ENCODE assay signal across 36 cellular contexts in genomic region chr14:45038256-45038655, GRCh38.
"Had no signal": no experiment of that assay in that cellular context is flagged by ENCODE, and none has a peak within 500 bp of the region (broad histone marks: within the 10 kb centered on the region; RNA-seq: fewer than 3 reads in every experiment).

No MANE protein-coding gene starts in this region.

- H3K4me1 Mint-ChIP-seq: activated B cell treated with CpG ODN at 0.5 μM for 24 hours; activated CD4-positive, alpha-beta T cell treated with anti-CD3 and anti-CD28 coated beads, Interleukin-2, amount 10 ng/mL, durations not matched to agents 24 days and 14 days; activated naive CD8-positive, alpha-beta T cell treated with anti-CD3 and anti-CD28 coated beads for 36 hours; activated T-helper 17 cell treated with anti-CD3 and anti-CD28 coated beads, Interleukin-2, amount 50 U/mL, for 72 hours; brain; central memory CD8-positive, alpha-beta T cell; T-cell; T-helper 17 cell had no signal

- H3K4me3 Mint-ChIP-seq: activated B cell treated with CpG ODN at 0.5 μM for 24 hours; activated CD4-positive, alpha-beta memory T cell treated with anti-CD3 and anti-CD28 coated beads for 36 hours; activated CD4-positive, alpha-beta T cell treated with anti-CD3 and anti-CD28 coated beads, Interleukin-2, amount 10 ng/mL, durations not matched to agents 24 days and 14 days; activated CD8-positive, alpha-beta T cell treated with anti-CD3 and anti-CD28 coated beads for 36 hours; activated naive CD4-positive, alpha-beta T cell treated with anti-CD3 and anti-CD28 coated beads for 36 hours; activated naive CD8-positive, alpha-beta T cell treated with anti-CD3 and anti-CD28 coated beads for 36 hours; activated T-cell treated with anti-CD3 and anti-CD28 coated beads, Interleukin-2, amount 50 U/mL, for 4 hours; activated T-cell treated with anti-CD3 and anti-CD28 coated beads, Interleukin-2, amount 50 U/mL, for 72 hours; activated T-helper 1 cell treated with anti-CD3 and anti-CD28 coated beads, Interleukin-12 subunit alpha, Interleukin-12 subunit beta, Interleukin-2, Interleukin-4 antibody, amounts not matched to agents 30 ng/mL and 10 ng/mL and 1 ng/mL, durations not matched to agents 14 hours and 24 hours and 36 hours; activated T-helper 17 cell treated with anti-CD3 and anti-CD28 coated beads, Interleukin-2, amount 50 U/mL, for 72 hours; brain; central memory CD8-positive, alpha-beta T cell; T-cell; T-helper 17 cell had no signal

- H3K9me3 Mint-ChIP-seq: activated CD4-positive, alpha-beta memory T cell treated with anti-CD3 and anti-CD28 coated beads for 36 hours; activated CD8-positive, alpha-beta T cell treated with anti-CD3 and anti-CD28 coated beads for 36 hours; activated naive CD4-positive, alpha-beta T cell treated with anti-CD3 and anti-CD28 coated beads for 36 hours; activated naive CD4-positive, alpha-beta T cell treated with anti-CD3 and anti-CD28 coated beads, Interleukin-2, amount 50 U/mL, for 72 hours; activated naive CD8-positive, alpha-beta T cell treated with anti-CD3 and anti-CD28 coated beads for 36 hours; activated T-cell treated with anti-CD3 and anti-CD28 coated beads, Interleukin-2, amount 50 U/mL, for 4 hours; activated T-cell treated with anti-CD3 and anti-CD28 coated beads, Interleukin-2, amount 50 U/mL, for 72 hours; activated T-helper 17 cell treated with anti-CD3 and anti-CD28 coated beads, Interleukin-2, amount 50 U/mL, for 72 hours; central memory CD8-positive, alpha-beta T cell; T-cell had no signal

- H3K4me3 ChIP-seq: adrenal gland, ascending aorta, cardiac muscle cell had no signal

- H3K27ac ChIP-seq: adrenal gland, ascending aorta, cardiac muscle cell, VCaP had no signal

- H3K4me1 ChIP-seq: adrenal gland, ascending aorta had no signal

- H3K27ac Mint-ChIP-seq: activated B cell treated with CpG ODN at 0.5 μM for 24 hours; activated CD4-positive, alpha-beta memory T cell treated with anti-CD3 and anti-CD28 coated beads for 36 hours; activated CD4-positive, alpha-beta T cell treated with anti-CD3 and anti-CD28 coated beads, Interleukin-2, amount 10 ng/mL, durations not matched to agents 24 days and 14 days; activated CD8-positive, alpha-beta T cell treated with anti-CD3 and anti-CD28 coated beads for 36 hours; activated naive CD4-positive, alpha-beta T cell treated with anti-CD3 and anti-CD28 coated beads for 36 hours; activated naive CD4-positive, alpha-beta T cell treated with anti-CD3 and anti-CD28 coated beads, Interleukin-2, amount 50 U/mL, for 72 hours; activated naive CD8-positive, alpha-beta T cell treated with anti-CD3 and anti-CD28 coated beads for 36 hours; activated T-cell treated with anti-CD3 and anti-CD28 coated beads, Interleukin-2, amount 50 U/mL, for 72 hours; activated T-helper 1 cell treated with anti-CD3 and anti-CD28 coated beads, Interleukin-12 subunit alpha, Interleukin-12 subunit beta, Interleukin-2, Interleukin-4 antibody, amounts not matched to agents 30 ng/mL and 10 ng/mL and 1 ng/mL, durations not matched to agents 14 hours and 24 hours and 36 hours; activated T-helper 17 cell treated with anti-CD3 and anti-CD28 coated beads, Interleukin-2, amount 50 U/mL, for 72 hours; brain; T-cell; T-helper 17 cell had no signal

- H3K27me3 Mint-ChIP-seq: activated B cell treated with CpG ODN at 0.5 μM for 24 hours; activated CD4-positive, alpha-beta memory T cell treated with anti-CD3 and anti-CD28 coated beads for 36 hours; activated CD4-positive, alpha-beta T cell treated with anti-CD3 and anti-CD28 coated beads, Interleukin-2, amount 10 ng/mL, durations not matched to agents 24 days and 14 days; activated CD8-positive, alpha-beta T cell treated with anti-CD3 and anti-CD28 coated beads for 36 hours; activated naive CD8-positive, alpha-beta T cell treated with anti-CD3 and anti-CD28 coated beads for 36 hours; activated T-helper 17 cell treated with anti-CD3 and anti-CD28 coated beads, Interleukin-2, amount 50 U/mL, for 72 hours; brain; central memory CD8-positive, alpha-beta T cell; T-cell; T-helper 17 cell had no signal

- H3K27me3 ChIP-seq: adrenal gland, ascending aorta, cardiac muscle cell had no signal

- FAIRE-seq: bronchial epithelial cell, TTC549 had no signal

- H3K9me3 ChIP-seq: adrenal gland, ascending aorta had no signal

- DNase-seq: activated B cell treated with CpG ODN at 0.5 μM for 24 hours; activated CD4-positive, alpha-beta memory T cell treated with anti-CD3 and anti-CD28 coated beads for 36 hours; activated CD4-positive, alpha-beta T cell treated with anti-CD3 and anti-CD28 coated beads for 4 hours; activated CD4-positive, alpha-beta T cell treated with anti-CD3 and anti-CD28 coated beads, Interleukin-2, amount 50 U/mL, for 1 hour; activated CD4-positive, alpha-beta T cell treated with anti-CD3 and anti-CD28 coated beads, Interleukin-2, amount 50 U/mL, for 4 hours; activated CD4-positive, CD25-positive, alpha-beta regulatory T cell treated with anti-CD3 and anti-CD28 coated beads, Interleukin-2, amount 50 U/mL, for 72 hours; activated CD8-positive, alpha-beta memory T cell treated with anti-CD3 and anti-CD28 coated beads, Interleukin-2, amount 50 U/mL, for 4 hours; activated CD8-positive, alpha-beta T cell treated with anti-CD3 and anti-CD28 coated beads for 36 hours; activated effector memory CD4-positive, alpha-beta T cell treated with anti-CD3 and anti-CD28 coated beads, Interleukin-2, amount 50 U/mL, for 16 hours; activated gamma-delta T cell treated with Interleukin-2 at 50 U/mL for 16 hours; activated naive CD4-positive, alpha-beta T cell; activated naive CD4-positive, alpha-beta T cell treated with anti-CD3 and anti-CD28 coated beads for 36 hours; activated naive CD4-positive, alpha-beta T cell treated with anti-CD3 and anti-CD28 coated beads, Interleukin-2, amount 50 U/mL, for 16 hours; activated naive CD8-positive, alpha-beta T cell treated with anti-CD3 and anti-CD28 coated beads for 36 hours; activated T-cell treated with anti-CD3 and anti-CD28 coated beads for 4 hours; activated T-cell treated with anti-CD3 and anti-CD28 coated beads, Interleukin-2, amount 50 U/mL, for 1 hour; activated T-cell treated with anti-CD3 and anti-CD28 coated beads, Interleukin-2, amount 50 U/mL, for 4 hours; activated T-cell treated with anti-CD3 and anti-CD28 coated beads, Interleukin-2, amount 50 U/mL, for 72 hours; adrenal gland; amniotic stem cell; caudate nucleus; cerebellar nuclear complex; T-cell; T-helper 17 cell; T1000 had no signal
